8 cellular contexts compared by ENCODE assay signal in genomic region chr1:153608742-153609584, GRCh38.
DNase-seq lines count a peak whose midpoint lies in the region; ATAC-seq lines count a peak whose summit lies in the region.

No MANE protein-coding gene starts in this region.

- DNase-seq in HS-5 (ENCODE audit: low read depth) (peak; percentile 97), astrocyte of the hippocampus (ENCODE audit: low read depth, low spot score) (peak; percentile 93), hepatic stellate cell (ENCODE audit: low spot score) (peak; percentile 94), retina (peak; percentile 55), NAMALWA (ENCODE audit: low spot score) (no peak)

- ATAC-seq in GM18867 (IDR thresholded peaks at IDR 0.05; ENCODE audit: unreplicated experiment): no peak
- ATAC-seq in HG03342 (IDR thresholded peaks at IDR 0.05; ENCODE audit: unreplicated experiment): no peak
- no peak for ATAC-seq in HG03097 (IDR thresholded peaks at IDR 0.05; ENCODE audit: low FRiP score, unreplicated experiment)
